2 cellular contexts compared by ENCODE assay signal in the genomic region with DNA sequence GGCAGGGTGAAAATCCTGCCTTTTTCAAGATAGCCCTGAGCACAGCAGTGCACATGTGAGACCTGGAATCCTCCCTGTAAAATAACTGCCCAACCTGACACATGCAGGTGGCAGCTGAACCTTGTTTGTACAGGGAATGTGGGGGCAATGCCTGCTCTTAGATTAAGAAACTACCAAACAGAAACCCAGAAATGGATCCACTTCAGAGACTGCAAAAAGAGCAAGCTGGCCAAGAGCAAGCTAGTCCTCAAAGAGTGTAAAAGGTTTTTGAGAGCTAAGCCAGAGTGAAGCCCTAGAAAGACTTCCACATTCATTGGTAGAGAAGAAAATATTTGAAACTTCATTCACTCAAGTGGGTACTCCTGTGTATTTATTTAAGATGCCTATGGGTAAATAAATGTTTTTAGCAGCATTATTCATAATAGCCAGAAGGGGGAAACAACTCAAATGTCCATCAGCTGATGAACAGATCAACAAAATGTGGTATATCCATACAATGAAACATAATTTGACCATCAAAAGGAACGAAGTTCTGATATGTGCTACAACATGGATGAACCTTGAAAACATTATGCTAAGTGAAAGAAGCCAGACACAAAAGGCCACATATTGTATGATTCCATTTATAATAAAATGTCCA.
A peak's percentile ranks its signal among the peaks of the same experiment; 100 is the strongest.
TF ChIP-seq lines count a peak whose summit lies in the region.

No MANE protein-coding gene starts in this region.

TF ChIP-seq in HCT116, 20 proteins besides CTCF, POLR2A, EP300 and RAD21 (continued from another document):
- TF ChIP-seq SRF (IDR thresholded peaks at IDR 0.05; ENCODE audit: low read depth) (no peak), ZNF274 (IDR thresholded peaks at IDR 0.05; ENCODE audit: low read depth, low read length) (no peak), SP1 (IDR thresholded peaks at IDR 0.05; ENCODE audit: low read depth) (no peak), CBX3 (IDR thresholded peaks at IDR 0.05; ENCODE audit: low read depth) (no peak), SIN3A (IDR thresholded peaks at IDR 0.05; ENCODE audit: low read depth) (no peak), CEBPB (IDR thresholded peaks at IDR 0.05; ENCODE audit: low read depth) (no peak), EZH2phosphoT487 (IDR thresholded peaks at IDR 0.05; ENCODE audit: borderline replicate concordance) (no peak), ELF1 (IDR thresholded peaks at IDR 0.05; ENCODE audit: borderline replicate concordance, low read depth) (no peak), POLR2AphosphoS5 (IDR thresholded peaks at IDR 0.05; ENCODE audit: low read depth, low read length) (no peak), FOSL1 (IDR thresholded peaks at IDR 0.05; ENCODE audit: low read depth) (no peak), YY1 (IDR thresholded peaks at IDR 0.05; ENCODE audit: extremely low read depth, insufficient replicate concordance, low read depth, low read length) (no peak)
- TF ChIP-seq, protein P1, sequence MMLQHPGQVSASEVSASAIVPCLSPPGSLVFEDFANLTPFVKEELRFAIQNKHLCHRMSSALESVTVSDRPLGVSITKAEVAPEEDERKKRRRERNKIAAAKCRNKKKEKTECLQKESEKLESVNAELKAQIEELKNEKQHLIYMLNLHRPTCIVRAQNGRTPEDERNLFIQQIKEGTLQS (IDR thresholded peaks at IDR 0.05): no peak
- TF ChIP-seq, protein P2, sequence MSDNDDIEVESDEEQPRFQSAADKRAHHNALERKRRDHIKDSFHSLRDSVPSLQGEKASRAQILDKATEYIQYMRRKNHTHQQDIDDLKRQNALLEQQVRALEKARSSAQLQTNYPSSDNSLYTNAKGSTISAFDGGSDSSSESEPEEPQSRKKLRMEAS (IDR thresholded peaks at IDR 0.05): no peak
- TF ChIP-seq, protein P3, sequence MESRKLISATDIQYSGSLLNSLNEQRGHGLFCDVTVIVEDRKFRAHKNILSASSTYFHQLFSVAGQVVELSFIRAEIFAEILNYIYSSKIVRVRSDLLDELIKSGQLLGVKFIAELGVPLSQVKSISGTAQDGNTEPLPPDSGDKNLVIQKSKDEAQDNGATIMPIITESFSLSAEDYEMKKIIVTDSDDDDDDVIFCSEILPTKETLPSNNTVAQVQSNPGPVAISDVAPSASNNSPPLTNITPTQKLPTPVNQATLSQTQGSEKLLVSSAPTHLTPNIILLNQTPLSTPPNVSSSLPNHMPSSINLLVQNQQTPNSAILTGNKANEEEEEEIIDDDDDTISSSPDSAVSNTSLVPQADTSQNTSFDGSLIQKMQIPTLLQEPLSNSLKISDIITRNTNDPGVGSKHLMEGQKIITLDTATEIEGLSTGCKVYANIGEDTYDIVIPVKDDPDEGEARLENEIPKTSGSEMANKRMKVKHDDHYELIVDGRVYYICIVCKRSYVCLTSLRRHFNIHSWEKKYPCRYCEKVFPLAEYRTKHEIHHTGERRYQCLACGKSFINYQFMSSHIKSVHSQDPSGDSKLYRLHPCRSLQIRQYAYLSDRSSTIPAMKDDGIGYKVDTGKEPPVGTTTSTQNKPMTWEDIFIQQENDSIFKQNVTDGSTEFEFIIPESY (IDR thresholded peaks at IDR 0.05; ENCODE audit: extremely low read depth, insufficient replicate concordance, low read length): no peak
- TF ChIP-seq, protein P4, sequence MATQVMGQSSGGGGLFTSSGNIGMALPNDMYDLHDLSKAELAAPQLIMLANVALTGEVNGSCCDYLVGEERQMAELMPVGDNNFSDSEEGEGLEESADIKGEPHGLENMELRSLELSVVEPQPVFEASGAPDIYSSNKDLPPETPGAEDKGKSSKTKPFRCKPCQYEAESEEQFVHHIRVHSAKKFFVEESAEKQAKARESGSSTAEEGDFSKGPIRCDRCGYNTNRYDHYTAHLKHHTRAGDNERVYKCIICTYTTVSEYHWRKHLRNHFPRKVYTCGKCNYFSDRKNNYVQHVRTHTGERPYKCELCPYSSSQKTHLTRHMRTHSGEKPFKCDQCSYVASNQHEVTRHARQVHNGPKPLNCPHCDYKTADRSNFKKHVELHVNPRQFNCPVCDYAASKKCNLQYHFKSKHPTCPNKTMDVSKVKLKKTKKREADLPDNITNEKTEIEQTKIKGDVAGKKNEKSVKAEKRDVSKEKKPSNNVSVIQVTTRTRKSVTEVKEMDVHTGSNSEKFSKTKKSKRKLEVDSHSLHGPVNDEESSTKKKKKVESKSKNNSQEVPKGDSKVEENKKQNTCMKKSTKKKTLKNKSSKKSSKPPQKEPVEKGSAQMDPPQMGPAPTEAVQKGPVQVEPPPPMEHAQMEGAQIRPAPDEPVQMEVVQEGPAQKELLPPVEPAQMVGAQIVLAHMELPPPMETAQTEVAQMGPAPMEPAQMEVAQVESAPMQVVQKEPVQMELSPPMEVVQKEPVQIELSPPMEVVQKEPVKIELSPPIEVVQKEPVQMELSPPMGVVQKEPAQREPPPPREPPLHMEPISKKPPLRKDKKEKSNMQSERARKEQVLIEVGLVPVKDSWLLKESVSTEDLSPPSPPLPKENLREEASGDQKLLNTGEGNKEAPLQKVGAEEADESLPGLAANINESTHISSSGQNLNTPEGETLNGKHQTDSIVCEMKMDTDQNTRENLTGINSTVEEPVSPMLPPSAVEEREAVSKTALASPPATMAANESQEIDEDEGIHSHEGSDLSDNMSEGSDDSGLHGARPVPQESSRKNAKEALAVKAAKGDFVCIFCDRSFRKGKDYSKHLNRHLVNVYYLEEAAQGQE (IDR thresholded peaks at IDR 0.05; ENCODE audit: low read depth): no peak
TF ChIP-seq in HCT116: peak in this region for 0.

TF ChIP-seq in SK-N-SH treated with all-trans-retinoic acid at 6 μM for 48 hours, 23 proteins besides CTCF, POLR2A, EP300 and RAD21:
- TF ChIP-seq, protein P5, sequence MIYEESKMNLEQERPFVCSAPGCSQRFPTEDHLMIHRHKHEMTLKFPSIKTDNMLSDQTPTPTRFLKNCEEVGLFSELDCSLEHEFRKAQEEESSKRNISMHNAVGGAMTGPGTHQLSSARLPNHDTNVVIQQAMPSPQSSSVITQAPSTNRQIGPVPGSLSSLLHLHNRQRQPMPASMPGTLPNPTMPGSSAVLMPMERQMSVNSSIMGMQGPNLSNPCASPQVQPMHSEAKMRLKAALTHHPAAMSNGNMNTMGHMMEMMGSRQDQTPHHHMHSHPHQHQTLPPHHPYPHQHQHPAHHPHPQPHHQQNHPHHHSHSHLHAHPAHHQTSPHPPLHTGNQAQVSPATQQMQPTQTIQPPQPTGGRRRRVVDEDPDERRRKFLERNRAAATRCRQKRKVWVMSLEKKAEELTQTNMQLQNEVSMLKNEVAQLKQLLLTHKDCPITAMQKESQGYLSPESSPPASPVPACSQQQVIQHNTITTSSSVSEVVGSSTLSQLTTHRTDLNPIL (CRISPR knock-in tag; IDR thresholded peaks at IDR 0.05; ENCODE audit: low read depth): no peak
- TF ChIP-seq ZNF8 (CRISPR knock-in tag; IDR thresholded peaks at IDR 0.05): peak; percentile 94
